In genomic region chr2:204825054-204825453, GRCh38 we compare ENCODE assay signal across 16 cellular contexts.
DNase-seq lines count a peak whose midpoint lies in the region; FAIRE-seq and TF ChIP-seq lines count a peak whose summit lies in the region.
"Had no signal": no experiment of that assay in that cellular context is flagged by ENCODE, and none has a peak within 500 bp of the region (broad histone marks: within the 10 kb centered on the region; RNA-seq: fewer than 3 reads in every experiment).

No MANE protein-coding gene starts in this region.

- H4K8ac ChIP-seq in trophoblast cell (ENCODE audit: low read depth, low read length), result no peak overlapping the region

- TF ChIP-seq POLR2A in H54 (IDR thresholded peaks at IDR 0.05; ENCODE audit: low read depth, low read length), result no peak

- no peak for TF ChIP-seq CTCF in choroid plexus epithelial cell (conservative IDR thresholded peaks at IDR 0.05; ENCODE audit: low read depth, low read length)

- H3K23ac ChIP-seq in trophoblast cell (ENCODE audit: low read length), result no peak overlapping the region

- no peak overlapping the region for H2BK5ac ChIP-seq in trophoblast cell (ENCODE audit: low read depth, low read length, poor library complexity)

- peaks cover 2% of the 10 kb centered on the region for H3K4me1 ChIP-seq in NT2/D1 (ENCODE audit: insufficient read depth, insufficient read length)
- peaks cover 0 to 2% of the 10 kb centered on the region in 2 experiments for H3K4me1 ChIP-seq in trophoblast cell (ENCODE audit: control insufficient read depth in 1 of 2, insufficient read depth in 2 of 2, low read length in 2 of 2)
- H3K4me1 ChIP-seq: breast epithelium, pancreas had no signal

- H3K4me3 ChIP-seq in NT2/D1 (ENCODE audit: insufficient read length, low read depth) (no peak overlapping the region), choroid plexus epithelial cell (ENCODE audit: low read depth, low read length) (no peak overlapping the region), trophoblast cell (ENCODE audit: low read depth, low read length) (no peak overlapping the region)
- H3K4me3 ChIP-seq: breast epithelium, pancreas, skin epidermis, thoracic aorta had no signal

- H3K79me1 ChIP-seq in trophoblast cell (ENCODE audit: low read length), result no peaks in the 10 kb centered on the region

- H3K14ac ChIP-seq in trophoblast cell (ENCODE audit: low read length), result no peak overlapping the region

- H3K36me3 ChIP-seq in NT2/D1 (ENCODE audit: insufficient read depth, insufficient read length, low read length), result no peaks in the 10 kb centered on the region
- no peaks in the 10 kb centered on the region for H3K36me3 ChIP-seq in trophoblast cell (ENCODE audit: control insufficient read depth in 1 of 2, insufficient read depth in 2 of 2, low read length in 2 of 2)
- H3K36me3 ChIP-seq: breast epithelium, pancreas, thoracic aorta had no signal

- no peak overlapping the region for H2AFZ ChIP-seq in trophoblast cell (ENCODE audit: insufficient read depth, low read length, poor library complexity)

- H3K79me2 ChIP-seq in trophoblast cell (ENCODE audit: control insufficient read depth, insufficient read depth, low read length, poor library complexity), result no peaks in the 10 kb centered on the region

- H2AK5ac ChIP-seq in trophoblast cell (ENCODE audit: low read length), result no peak overlapping the region

- no peaks in the 10 kb centered on the region for H3K27me3 ChIP-seq in NT2/D1 (ENCODE audit: insufficient read depth, insufficient read length)
- H3K27me3 ChIP-seq in trophoblast cell (ENCODE audit: insufficient read depth, low read length), result no peaks in the 10 kb centered on the region
- H3K27me3 ChIP-seq: breast epithelium, pancreas had no signal

- DNase-seq in ELF-1 (ENCODE audit: low read depth, low spot score) (peak; percentile 63), NT2/D1 (ENCODE audit: low read depth, low spot score) (peak; percentile 13), choroid plexus epithelial cell (ENCODE audit: low read depth) (peak; percentile 12), trophoblast cell (peak; percentile 83 to 98), UCSD-AML1 (lab: John Stamatoyannopoulos, UW; ENCODE audit: unreplicated experiment) (no peak), COR-L47 (lab: John Stamatoyannopoulos, UW) (no peak), H54 (ENCODE audit: insufficient read length, low spot score) (no peak)
- no peak for DNase-seq in activated naive CD4-positive, alpha-beta T cell treated with Interleukin-2 at 50 U/mL for 16 hours
- DNase-seq: activated CD4-positive, alpha-beta T cell treated with anti-CD3 and anti-CD28 coated beads, Interleukin-2, amount 10 ng/mL, durations not matched to agents 24 days and 14 days; hypothalamus; NCI-H2107; pancreas; T-helper 9 cell had no signal

- H2BK120ac ChIP-seq in trophoblast cell (ENCODE audit: insufficient read depth, low read length, poor library complexity), result no peak overlapping the region

- H3K27ac ChIP-seq in trophoblast cell (ENCODE audit: low read depth, low read length), result no peak overlapping the region
- H3K27ac ChIP-seq: breast epithelium, pancreas, skin epidermis, thoracic aorta had no signal

- peaks cover 4% of the 10 kb centered on the region; the same call in 1 of the 2 replicates for H3K9me3 ChIP-seq in NT2/D1 (ENCODE audit: insufficient read depth, low read length)
- H3K9me3 ChIP-seq in trophoblast cell (ENCODE audit: insufficient read depth, low read depth, low read length), result no peaks in the 10 kb centered on the region
- H3K9me3 ChIP-seq: pancreas, thoracic aorta had no signal

- no peak overlapping the region for H3K18ac ChIP-seq in trophoblast cell (ENCODE audit: low read length)

- no peak overlapping the region for H2BK12ac ChIP-seq in trophoblast cell (ENCODE audit: low read length)

- no peak overlapping the region for H4K12ac ChIP-seq in trophoblast cell (ENCODE audit: low read depth, low read length)

- H3K4me2 ChIP-seq in trophoblast cell (ENCODE audit: low read length), result no peak overlapping the region

- no CpG with 5 or more reads among the region's 2 CpGs for WGBS in trophoblast cell (ENCODE audit: extremely low coverage, insufficient coverage, insufficient read length)

- no peak overlapping the region for H3K4ac ChIP-seq in trophoblast cell (ENCODE audit: low read depth, low read length)

- no peak for FAIRE-seq in H54 (lab: Jason Lieb, UNC)
- FAIRE-seq: pancreas had no signal

- H3K9ac ChIP-seq in NT2/D1 (ENCODE audit: insufficient read length, low read depth) (no peak overlapping the region), trophoblast cell (ENCODE audit: low read length) (no peak overlapping the region)

- H4K91ac ChIP-seq in trophoblast cell (ENCODE audit: low read depth, low read length), result no peak overlapping the region

Comparison
In these comparisons a context has a peak if more than half of its experiments do, and no peak if none do; other contexts are left out.
1. DNase-seq: peak in ELF-1 (single experiment), NT2/D1 (single experiment), choroid plexus epithelial cell (single experiment) and trophoblast cell (2 of 2); none in activated naive CD4-positive, alpha-beta T cell treated with Interleukin-2 at 50 U/mL for 16 hours (single experiment), UCSD-AML1 (single experiment), COR-L47 (single experiment) and H54 (single experiment).